In genomic region chr15:101294731-101295606, GRCh38 we compare ENCODE assay signal across 8 cellular contexts. TPM values are rescaled to one million over a fixed set of nuclear protein-coding genes. Genes with fewer than 3 reads are reported as not detected.
DNase-seq lines count a peak whose midpoint lies in the region; ATAC-seq and TF ChIP-seq lines count a peak whose summit lies in the region.

Gene SNRPA1 (minus strand): TSS chr15:101295248. CDS start chr15:101295178, 70 bp downstream.

- peaks cover 41% of the 10 kb centered on the region for H3K4me1 Mint-ChIP-seq in chondrocyte (ENCODE audit: low read depth)

- no peaks in the 10 kb centered on the region for H3K9me3 Mint-ChIP-seq in chondrocyte (ENCODE audit: low read depth)

- no peaks in the 10 kb centered on the region for H3K36me3 Mint-ChIP-seq in chondrocyte (ENCODE audit: low read depth)

- H3K27me3 Mint-ChIP-seq in chondrocyte (ENCODE audit: low read depth): no peaks in the 10 kb centered on the region

- TF ChIP-seq CTCF in chondrocyte (IDR thresholded peaks at IDR 0.05): no peak

- peak within 1 kb of the TSS; percentile 89 for H3K4me3 Mint-ChIP-seq in chondrocyte (ENCODE audit: unreplicated experiment)

- peak within 1 kb of the TSS; percentile 97 for H3K27ac Mint-ChIP-seq in chondrocyte (ENCODE audit: unreplicated experiment)

- ATAC-seq in HG03439 (IDR thresholded peaks at IDR 0.05; ENCODE audit: unreplicated experiment): peak; percentile 84

- DNase-seq in Ammon's horn (ENCODE audit: low spot score) (peak; percentile 92), GM19238 (ENCODE audit: insufficient read length, low spot score) (peak; percentile 88), NCI-H510A treated with DMSO at 0.1 percent for 48 hours (lab: John Stamatoyannopoulos, UW) (peak; percentile 67), chondrocyte (ENCODE audit: low spot score) (peak; percentile 100), kidney glomerular epithelial cell (lab: John Stamatoyannopoulos, UW) (peak; percentile 87)
- DNase-seq in activated CD4-positive, alpha-beta T cell treated with anti-CD3 and anti-CD28 coated beads for 24 hours (ENCODE audit: low read depth in 2 of 2): peak; percentile 97 to 98
- peak; percentile 95 to 96 for DNase-seq in stimulated activated CD4-positive, alpha-beta T cell treated with anti-CD3 and anti-CD28 coated beads, Interleukin-15, amount 100 ng/mL, for 48 hours (ENCODE audit: low read depth in 2 of 2)

RNA-seq across cellular contexts. Expression of gene SNRPA1, which starts in this region (rescaled TPM):
- total RNA-seq in chondrocyte: 35.5 to 68.0 TPM (median 35.7 TPM) in 3 replicates

Comparison
In these comparisons a context has a peak if more than half of its experiments do, and no peak if none do; other contexts are left out.
1. Peak in every context shown above with its lines: DNase-seq and ATAC-seq.